ENCODE assay signal across 9 cellular contexts in the genomic region with DNA sequence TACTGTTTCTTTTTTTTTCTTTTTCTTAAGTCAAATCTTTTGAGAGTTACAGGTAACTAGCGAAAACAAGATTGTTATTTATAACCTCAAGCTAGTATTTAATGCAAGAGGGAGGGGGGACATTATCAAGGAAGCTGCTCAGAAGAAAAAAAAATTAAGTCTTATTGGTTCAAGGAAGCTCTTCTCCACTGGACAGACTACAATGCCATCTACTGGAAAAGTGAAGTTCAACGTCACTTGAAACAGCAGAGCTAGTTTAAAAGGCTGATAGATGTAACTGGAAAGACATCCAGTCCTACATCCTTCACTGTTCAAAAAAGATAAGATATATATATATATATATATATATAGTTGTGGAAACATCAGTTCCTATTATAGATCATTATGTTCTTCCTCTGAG.
A peak's percentile ranks its signal among the peaks of the same experiment; 100 is the strongest.
DNase-seq lines count a peak whose midpoint lies in the region; ATAC-seq and TF ChIP-seq lines count a peak whose summit lies in the region.
"Had no signal": no experiment of that assay in that cellular context is flagged by ENCODE, and none has a peak within 500 bp of the region (broad histone marks: within the 10 kb centered on the region; RNA-seq: fewer than 3 reads in every experiment).

No MANE protein-coding gene starts in this region.

- no peaks in the 10 kb centered on the region for H3K79me2 ChIP-seq in PC-3 (ENCODE audit: low read length)
- H3K79me2 ChIP-seq in osteoblast (ENCODE audit: insufficient read depth, low read length), result no peaks in the 10 kb centered on the region

- WGBS in IMR-90 (ENCODE audit: extremely low coverage in 2 of 2, insufficient read length in 1 of 2), 2 experiments, result no CpG with 5 or more reads among the region's 2 CpGs

- H3K9me3 ChIP-seq in IMR-90 (ENCODE audit: control insufficient read depth, insufficient read depth, low read length), result no peaks in the 10 kb centered on the region
- no peaks in the 10 kb centered on the region for H3K9me3 ChIP-seq in PC-3 (ENCODE audit: low read length)
- H3K9me3 ChIP-seq in osteoblast (ENCODE audit: low read depth, low read length), result no peaks in the 10 kb centered on the region
- no peaks in the 10 kb centered on the region for H3K9me3 ChIP-seq in CD8-positive, alpha-beta T cell (ENCODE audit: low read length)

- H2AFZ ChIP-seq in IMR-90 (replicated peaks; ENCODE audit: low read length, poor library complexity) (no peak overlapping the region), PC-3 (ENCODE audit: low read length) (no peak overlapping the region), osteoblast (ENCODE audit: low read length) (no peak overlapping the region)

- CTCF ChIA-PET in Calu3 (lab: Charles Lee) (interaction anchor here (0.5 to 1.5 kb wide), 17 partner anchors 15 to 1404 kb away, joined by 3 to 10 read pairs (median 4); no protein-coding TSS in a partner anchor), IMR-90 (lab: Yijun Ruan, JAX) (interaction anchor here (0.6 to 1.4 kb wide), 23 partner anchors 9 to 1754 kb away, joined by 3 to 8 read pairs (median 3); no protein-coding TSS in a partner anchor), PC-3 (lab: Charles Lee) (interaction anchor here (0.6 kb wide), 2 partner anchors 156 to 398 kb away, joined by 4 to 7 read pairs; no protein-coding TSS in a partner anchor)
- CTCF ChIA-PET in CD8-positive, alpha-beta T cell (lab: Charles Lee), result interaction anchor here (1.1 kb wide), 1 partner anchor 14 kb away, joined by 3 read pairs; no protein-coding TSS in a partner anchor

- H3K9me3 Mint-ChIP-seq in Calu3 (ENCODE audit: low read depth, unreplicated experiment), result no peaks in the 10 kb centered on the region
- H3K9me3 Mint-ChIP-seq in CD8-positive, alpha-beta T cell, result no peaks in the 10 kb centered on the region

- H3K36me3 Mint-ChIP-seq in Calu3 (ENCODE audit: insufficient read depth, unreplicated experiment), result no peaks in the 10 kb centered on the region
- no peaks in the 10 kb centered on the region for H3K36me3 Mint-ChIP-seq in CD8-positive, alpha-beta T cell

- H3K27ac ChIP-seq in IMR-90 (ENCODE audit: insufficient read depth, low read length), result no peak overlapping the region
- no peak overlapping the region for H3K27ac ChIP-seq in PC-3 (ENCODE audit: low read length)
- no peak overlapping the region for H3K27ac ChIP-seq in osteoblast (ENCODE audit: low read depth, low read length)
- H3K27ac ChIP-seq in CD8-positive, alpha-beta T cell (ENCODE audit: low read depth, low read length), result no peak overlapping the region
- H3K27ac ChIP-seq: HL-60 had no signal

- H3K9ac ChIP-seq in IMR-90 (ENCODE audit: low read depth, low read length) (no peak overlapping the region), PC-3 (ENCODE audit: low read length) (no peak overlapping the region)

- no peaks in the 10 kb centered on the region for H3K9me2 ChIP-seq in PC-3 (replicated peaks; ENCODE audit: low read length)

- no peak overlapping the region for H3K4ac ChIP-seq in IMR-90 (ENCODE audit: low read depth, low read length)

- peak; percentile 84 for TF ChIP-seq RAD21 in IMR-90 (IDR thresholded peaks at IDR 0.05; ENCODE audit: low read length)

- no peaks in the 10 kb centered on the region for H3F3A ChIP-seq in PC-3 (ENCODE audit: low read length, unreplicated experiment)

- H3K18ac ChIP-seq in IMR-90 (ENCODE audit: low read depth, low read length), result no peak overlapping the region

- no peak overlapping the region for H2BK15ac ChIP-seq in IMR-90 (ENCODE audit: low read depth, low read length)

- no peak overlapping the region for H3K27ac Mint-ChIP-seq in Calu3 (ENCODE audit: unreplicated experiment)
- H3K27ac Mint-ChIP-seq in CD8-positive, alpha-beta T cell, result no peak overlapping the region

- POLR2A ChIA-PET in IMR-90 (lab: Charles Lee; ENCODE audit: unreplicated experiment), result no interaction called here
- POLR2A ChIA-PET in PC-3 (lab: Charles Lee; ENCODE audit: unreplicated experiment), result interaction anchor here (0.6 to 0.7 kb wide), 2 partner anchors 13 to 306 kb away, joined by 3 to 7 read pairs; no protein-coding TSS in a partner anchor
- POLR2A ChIA-PET in CD8-positive, alpha-beta T cell (lab: Charles Lee), result no interaction called here

- no peaks in the 10 kb centered on the region for H3K36me3 ChIP-seq in IMR-90 (ENCODE audit: control insufficient read depth, insufficient read depth, low read length)
- H3K36me3 ChIP-seq in PC-3 (ENCODE audit: low read depth, low read length), result no peaks in the 10 kb centered on the region
- H3K36me3 ChIP-seq in osteoblast (ENCODE audit: insufficient read depth, low read length), result no peaks in the 10 kb centered on the region
- no peaks in the 10 kb centered on the region for H3K36me3 ChIP-seq in CD8-positive, alpha-beta T cell (ENCODE audit: insufficient read depth, low read length)

- H3K4me2 ChIP-seq in IMR-90 (ENCODE audit: low read depth, low read length) (no peak overlapping the region), PC-3 (ENCODE audit: low read length) (no peak overlapping the region), osteoblast (ENCODE audit: insufficient read depth, low read length) (no peak overlapping the region)

- H3K4me1 ChIP-seq in IMR-90 (ENCODE audit: control insufficient read depth, insufficient read depth, low read length), result no peaks in the 10 kb centered on the region
- no peaks in the 10 kb centered on the region for H3K4me1 ChIP-seq in PC-3 (ENCODE audit: insufficient read depth, low read length)
- no peaks in the 10 kb centered on the region for H3K4me1 ChIP-seq in osteoblast (ENCODE audit: insufficient read depth, low read length)
- H3K4me1 ChIP-seq in CD8-positive, alpha-beta T cell (ENCODE audit: insufficient read depth, low read length), result no peaks in the 10 kb centered on the region

- intact Hi-C loops in Calu3 (cut with micrococcal nuclease; ENCODE audit: unreplicated experiment) (loop anchor here (1.0 to 10.0 kb wide), 6 partner anchors 79 to 1636 kb away; no protein-coding TSS in a partner anchor), IMR-90 (cut with micrococcal nuclease) (loop anchor here (1.0 to 10.0 kb wide), 8 partner anchors 399 to 1753 kb away; no protein-coding TSS in a partner anchor), PC-3 (cut with micrococcal nuclease) (loop anchor here (1.0 to 10.0 kb wide), 3 partner anchors 313 to 1754 kb away; no protein-coding TSS in a partner anchor)
- intact Hi-C loops in CD8-positive, alpha-beta T cell (cut with DNase I, micrococcal nuclease), result loop anchor here (10.0 kb wide), 1 partner anchor 1754 kb away; no protein-coding TSS in a partner anchor

- no peak overlapping the region for H2BK20ac ChIP-seq in IMR-90 (ENCODE audit: low read depth, low read length)

- dilution Hi-C loops in IMR-90 (cut with HindIII; ENCODE audit: low sequenced_read_pairs, unreplicated experiment), result no loop called here

- in situ Hi-C loops in IMR-90 (cut with MboI; ENCODE audit: low sequenced_read_pairs), result loop anchor here (25.0 kb wide), 2 partner anchors 1366 to 1641 kb away; no protein-coding TSS in a partner anchor

- H2AK5ac ChIP-seq in IMR-90 (ENCODE audit: low read depth, low read length), result no peak overlapping the region

- H3K79me1 ChIP-seq in IMR-90 (ENCODE audit: low read depth in 1 of 2, low read length in 2 of 2), result no peaks in the 10 kb centered on the region

- H3K4me3 ChIP-seq in IMR-90 (ENCODE audit: insufficient read depth, low read depth, low read length) (no peak overlapping the region), PC-3 (ENCODE audit: low read length) (no peak overlapping the region), osteoblast (ENCODE audit: insufficient read depth, low read length) (no peak overlapping the region)
- H3K4me3 ChIP-seq in CD8-positive, alpha-beta T cell (ENCODE audit: low read depth, low read length), result no peak overlapping the region

- no peak overlapping the region for H4K91ac ChIP-seq in IMR-90 (ENCODE audit: insufficient read depth, low read depth, low read length)

- DNase-seq in Calu3 (peak; percentile 30), IMR-90 (peak; percentile 76), PC-3 (peak; percentile 62), epidermal melanocyte (ENCODE audit: insufficient read length, low spot score) (peak; percentile 60), osteoblast (ENCODE audit: insufficient read length, low spot score, missing footprints) (no peak), mucosa of gallbladder (ENCODE audit: low spot score) (no peak)
- DNase-seq in CD8-positive, alpha-beta T cell, result no peak

- no peaks in the 10 kb centered on the region for H3K4me1 Mint-ChIP-seq in Calu3 (ENCODE audit: low read depth, unreplicated experiment)
- no peaks in the 10 kb centered on the region for H3K4me1 Mint-ChIP-seq in CD8-positive, alpha-beta T cell (ENCODE audit: low read depth)

- peak; percentile 33 for TF ChIP-seq CTCF in Calu3 (IDR thresholded peaks at IDR 0.05; ENCODE audit: unreplicated experiment)
- peak; percentile 67 for TF ChIP-seq CTCF in IMR-90 (conservative IDR thresholded peaks at IDR 0.05; ENCODE audit: low read depth, low read length)
- peak; percentile 57 for TF ChIP-seq CTCF in PC-3 (conservative IDR thresholded peaks at IDR 0.05; ENCODE audit: low read depth, low read length)
- TF ChIP-seq CTCF in osteoblast (IDR thresholded peaks at IDR 0.05; ENCODE audit: extremely low read depth, low read depth, low read length), result peak; percentile 55
- TF ChIP-seq CTCF in CD8-positive, alpha-beta T cell (IDR thresholded peaks at IDR 0.05), result no peak

- H3K4me3 Mint-ChIP-seq in Calu3 (ENCODE audit: low read depth, unreplicated experiment), result no peak overlapping the region
- H3K4me3 Mint-ChIP-seq in CD8-positive, alpha-beta T cell, result no peak overlapping the region

- H4K8ac ChIP-seq in IMR-90 (ENCODE audit: low read depth in 2 of 2, low read length in 2 of 2), result no peak overlapping the region

- ATAC-seq in IMR-90 (ENCODE audit: low read depth), result peak; percentile 77
- peak; percentile 61 for ATAC-seq in PC-3
- no peak for ATAC-seq in GM21619 (IDR thresholded peaks at IDR 0.05; ENCODE audit: unreplicated experiment)
- ATAC-seq in CD8-positive, alpha-beta T cell, result no peak

- BruUV-seq in Calu3 (replicated peaks; lab: Mats Ljungman, UMichigan) (no TSS peak), IMR-90 (replicated peaks; lab: Mats Ljungman, UMichigan) (no TSS peak), PC-3 (replicated peaks; lab: Mats Ljungman, UMichigan) (no TSS peak)

- no peak overlapping the region for H3K56ac ChIP-seq in IMR-90 (ENCODE audit: extremely low read depth, insufficient read depth, low read length)

- H4K20me1 ChIP-seq in IMR-90 (ENCODE audit: insufficient read depth, low read length), result no peaks in the 10 kb centered on the region
- H4K20me1 ChIP-seq in PC-3 (ENCODE audit: low read length), result no peaks in the 10 kb centered on the region
- no peaks in the 10 kb centered on the region for H4K20me1 ChIP-seq in osteoblast (ENCODE audit: insufficient read depth, low read length)

- no peak overlapping the region for H3K14ac ChIP-seq in IMR-90 (replicated peaks; ENCODE audit: low read depth, low read length)

- no peaks in the 10 kb centered on the region for H3K27me3 ChIP-seq in IMR-90 (ENCODE audit: control insufficient read depth, insufficient read depth, low read length)
- H3K27me3 ChIP-seq in PC-3 (ENCODE audit: low read length), result peaks cover 43% of the 10 kb centered on the region
- no peaks in the 10 kb centered on the region for H3K27me3 ChIP-seq in osteoblast (ENCODE audit: insufficient read depth, low read length)
- no peaks in the 10 kb centered on the region for H3K27me3 ChIP-seq in CD8-positive, alpha-beta T cell (ENCODE audit: insufficient read depth, low read length)

- TF ChIP-seq POLR2A in IMR-90 (IDR thresholded peaks at IDR 0.05; ENCODE audit: low read depth, low read length), result no peak

- H2AK9ac ChIP-seq in IMR-90 (replicated peaks; ENCODE audit: low read depth, low read length, poor library complexity), result no peak overlapping the region

- H3K23ac ChIP-seq in IMR-90 (ENCODE audit: low read depth, low read length), result no peak overlapping the region

- no peaks in the 10 kb centered on the region for H3K9me1 ChIP-seq in IMR-90 (ENCODE audit: insufficient read depth, low read length)

- no peak overlapping the region for H4K5ac ChIP-seq in IMR-90 (ENCODE audit: low read depth, low read length)

- no peak overlapping the region for H2BK5ac ChIP-seq in IMR-90 (ENCODE audit: low read depth, low read length, poor library complexity, severe bottlenecking)

- H2BK120ac ChIP-seq in IMR-90 (ENCODE audit: low read depth, low read length), result no peak overlapping the region

- peaks cover 79% of the 10 kb centered on the region for H3K27me3 Mint-ChIP-seq in Calu3 (ENCODE audit: unreplicated experiment)
- H3K27me3 Mint-ChIP-seq in CD8-positive, alpha-beta T cell (ENCODE audit: low read depth), result no peaks in the 10 kb centered on the region

Comparison
In these comparisons a context has a peak if more than half of its experiments do, and no peak if none do; other contexts are left out.
1. DNase-seq: peak in Calu3 (single experiment), IMR-90 (single experiment), PC-3 (single experiment) and epidermal melanocyte (single experiment); none in osteoblast (single experiment), CD8-positive, alpha-beta T cell (0 of 7) and mucosa of gallbladder (single experiment).
2. ATAC-seq: peak in IMR-90 (single experiment) and PC-3 (single experiment); none in GM21619 (single experiment) and CD8-positive, alpha-beta T cell (single experiment).